ENCODE assay signal across 8 cellular contexts in genomic region chr5:72077390-72077789, GRCh38.
"Had no signal": no experiment of that assay in that cellular context is flagged by ENCODE, and none has a peak within 500 bp of the region (broad histone marks: within the 10 kb centered on the region; RNA-seq: fewer than 3 reads in every experiment).

No MANE protein-coding gene starts in this region.

- FAIRE-seq: K562 had no signal

- ATAC-seq: HCT116, K562 had no signal

- H3K27ac ChIP-seq: GM23248, HL-60 had no signal

- H3K4me1 ChIP-seq: HAP-1 had no signal

- H3K9me3 ChIP-seq: HAP-1 had no signal

- H3K9ac ChIP-seq: GM23248 had no signal

- H2AFZ ChIP-seq: GM23248 had no signal

- H3K36me3 ChIP-seq: HAP-1 had no signal

- H3K4me3 ChIP-seq: GM23248, HAP-1, K562 had no signal

- DNase-seq: GM23248, GOT3, H7, IMR-90 had no signal
